Comparison of ENCODE assay signal across 1 cellular context in the genomic region with DNA sequence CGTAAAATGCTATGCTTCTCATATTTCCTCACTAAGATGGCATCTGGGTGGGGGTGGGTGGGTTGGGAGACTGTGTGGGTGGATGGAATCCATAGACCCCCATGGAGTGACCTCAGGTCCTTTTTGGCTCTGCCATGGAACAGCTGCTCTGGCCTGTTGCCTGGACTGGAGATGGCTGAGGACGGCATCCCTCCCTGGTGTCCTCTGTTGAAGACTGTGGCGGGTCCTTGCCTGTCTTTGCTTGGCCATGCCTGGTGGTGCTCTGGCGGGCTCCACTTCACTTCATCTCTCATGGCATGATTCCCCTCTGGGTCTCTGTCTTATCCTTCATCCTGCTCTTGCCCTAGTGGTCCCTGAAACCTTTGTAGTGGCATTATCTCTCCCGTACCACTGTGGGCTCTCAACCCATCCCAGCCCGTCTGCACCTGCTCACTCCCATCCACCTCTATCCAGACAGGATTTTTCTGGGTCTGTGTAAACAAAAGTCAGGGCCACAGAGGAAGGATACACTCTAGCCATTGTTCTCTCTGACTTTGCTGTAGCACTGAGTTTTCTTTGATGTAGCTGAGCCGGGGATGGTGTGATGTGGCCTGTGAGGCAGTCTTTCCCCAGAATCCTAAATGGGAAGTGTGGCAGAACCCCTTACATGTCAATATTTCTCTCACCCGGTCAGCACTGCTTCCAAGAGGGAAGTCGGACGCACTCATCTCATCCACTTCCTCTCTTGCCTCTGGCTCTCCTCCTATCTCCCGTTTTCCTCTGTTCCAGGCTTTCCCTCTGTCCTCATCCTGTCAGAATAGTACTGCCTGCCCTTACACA.
TF ChIP-seq lines count a peak whose summit lies in the region.

No MANE protein-coding gene starts in this region.

TF ChIP-seq in K562, 482 proteins besides CTCF, POLR2A, EP300 and RAD21 (continued from another document):
- TF ChIP-seq RUNX1 (IDR thresholded peaks at IDR 0.05; ENCODE audit: low read depth) = no peak
